Comparison of ENCODE assay signal across 19 cellular contexts in genomic region chr7:149735181-149735602, GRCh38. TPM values are rescaled to one million over a fixed set of nuclear protein-coding genes. Genes with fewer than 3 reads are reported as not detected.
"Had no signal": no experiment of that assay in that cellular context is flagged by ENCODE, and none has a peak within 500 bp of the region (broad histone marks: within the 10 kb centered on the region; RNA-seq: fewer than 3 reads in every experiment).

No MANE protein-coding gene starts in this region.

- H3K27me3 ChIP-seq: ascending aorta, breast epithelium, gastrocnemius medialis had no signal

- H3K4me3 Mint-ChIP-seq: activated naive CD4-positive, alpha-beta T cell treated with anti-CD3 and anti-CD28 coated beads, Interleukin-2, amount 10 ng/mL, durations not matched to agents 7 days and 5 days; activated T-helper 17 cell treated with anti-CD3 and anti-CD28 coated beads, Interleukin-2, amount 50 U/mL, for 72 hours; T-cell had no signal

- H3K4me3 ChIP-seq: ascending aorta, breast epithelium, gastrocnemius medialis, heart right ventricle had no signal

- DNase-seq: activated CD4-positive, CD25-positive, alpha-beta regulatory T cell treated with anti-CD3 and anti-CD28 coated beads, Interleukin-2, amount 50 U/mL, for 72 hours; activated naive CD4-positive, alpha-beta T cell treated with anti-CD3 and anti-CD28 coated beads, Interleukin-2, amount 10 ng/mL, durations not matched to agents 7 days and 5 days; activated T-cell treated with anti-CD3 and anti-CD28 coated beads for 4 hours; dermis blood vessel endothelial cell; gastrocnemius medialis; heart right ventricle; left cardiac atrium; mammary epithelial cell; naive thymus-derived CD4-positive, alpha-beta T cell; small intestine; stimulated activated CD4-positive, alpha-beta T cell treated with anti-CD3 and anti-CD28 coated beads, Interleukin-4, amount 100 ng/mL, for 4 hours; stimulated activated CD8-positive, alpha-beta memory T cell treated with anti-CD3 and anti-CD28 coated beads, Interleukin-4, amount 100 ng/mL, for 48 hours; stimulated activated naive CD8-positive, alpha-beta T cell treated with anti-CD3 and anti-CD28 coated beads, Interleukin-15, Interleukin-2, amounts not matched to agents 100 U/mL and 50 U/mL, for 24 hours; T-cell; T1000 had no signal

- H3K9me3 Mint-ChIP-seq: activated naive CD4-positive, alpha-beta T cell treated with anti-CD3 and anti-CD28 coated beads, Interleukin-2, amount 10 ng/mL, durations not matched to agents 7 days and 5 days; activated T-helper 17 cell treated with anti-CD3 and anti-CD28 coated beads, Interleukin-2, amount 50 U/mL, for 72 hours; T-cell had no signal

- H3K27ac Mint-ChIP-seq: activated naive CD4-positive, alpha-beta T cell treated with anti-CD3 and anti-CD28 coated beads, Interleukin-2, amount 10 ng/mL, durations not matched to agents 7 days and 5 days; activated T-helper 17 cell treated with anti-CD3 and anti-CD28 coated beads, Interleukin-2, amount 50 U/mL, for 72 hours; naive thymus-derived CD4-positive, alpha-beta T cell; T-cell had no signal

- ATAC-seq: activated T-helper 17 cell treated with anti-CD3 and anti-CD28 coated beads, Interleukin-2, amount 50 U/mL, for 72 hours; gastrocnemius medialis; naive thymus-derived CD4-positive, alpha-beta T cell; stimulated activated naive CD8-positive, alpha-beta T cell treated with anti-CD3 and anti-CD28 coated beads, Interleukin-15, Interleukin-2, amounts not matched to agents 100 U/mL and 50 U/mL, for 24 hours; T-cell had no signal

- H3K9me3 ChIP-seq: ascending aorta, breast epithelium, gastrocnemius medialis, heart right ventricle had no signal

- H3K27ac ChIP-seq: ascending aorta, gastrocnemius medialis, heart right ventricle had no signal

- H3K4me1 Mint-ChIP-seq: activated T-helper 17 cell treated with anti-CD3 and anti-CD28 coated beads, Interleukin-2, amount 50 U/mL, for 72 hours had no signal

- H3K36me3 ChIP-seq: breast epithelium had no signal

- H3K4me1 ChIP-seq: ascending aorta had no signal

RNA-seq across cellular contexts. Expression of gene ZNF467, which starts 38.2 kb away (rescaled TPM):
- total RNA-seq: activated CD8-positive, alpha-beta memory T cell treated with anti-CD3 and anti-CD28 coated beads for 36 hours had no signal
